10 cellular contexts compared by ENCODE assay signal in the genomic region with DNA sequence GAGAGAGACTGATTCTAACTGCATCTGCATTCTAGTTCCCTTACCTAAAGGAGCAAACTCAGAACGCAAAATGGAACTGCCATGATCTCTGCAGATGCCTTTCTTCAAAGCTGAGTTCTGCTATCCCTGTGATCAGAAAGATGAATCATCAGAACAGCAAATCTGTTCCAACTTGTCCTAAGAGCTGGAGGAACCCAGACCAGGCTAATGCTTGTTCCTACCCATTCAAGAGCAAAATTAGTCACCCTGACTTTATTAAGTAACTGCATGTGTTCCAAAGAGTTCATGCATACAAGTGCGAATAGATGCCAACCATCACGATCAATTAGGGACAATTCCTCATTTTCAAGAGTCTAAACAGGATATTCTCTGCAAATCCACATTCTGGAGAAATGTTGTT. TPM values are rescaled to one million over a fixed set of nuclear protein-coding genes. Genes with fewer than 3 reads are reported as not detected.
DNase-seq lines count a peak whose midpoint lies in the region; ATAC-seq, FAIRE-seq and TF ChIP-seq lines count a peak whose summit lies in the region.
"Had no signal": no experiment of that assay in that cellular context is flagged by ENCODE, and none has a peak within 500 bp of the region (broad histone marks: within the 10 kb centered on the region; RNA-seq: fewer than 3 reads in every experiment).

No MANE protein-coding gene starts in this region.

- H3K4me1 ChIP-seq in liver (ENCODE audit: control insufficient read depth in 4 of 4, insufficient read depth in 4 of 4, low read length in 3 of 4) (peaks cover 8 to 42% (median 18%) of the 10 kb centered on the region in 4 donors), HepG2 (ENCODE audit: insufficient read depth, low read length) (peaks cover 35% of the 10 kb centered on the region), uterus (peaks cover 0 to 4% of the 10 kb centered on the region in 2 donors)

- H3K27ac Mint-ChIP-seq in memory B cell, result peak overlapping the region; percentile 72

- peaks cover 36% of the 10 kb centered on the region for H3K4me1 Mint-ChIP-seq in memory B cell

- CTCF ChIA-PET in HepG2 (lab: Yijun Ruan, JAX; ENCODE audit: low intra/inter-chr PET ratio, low total read pairs), result no interaction called here

- FAIRE-seq in HepG2 (lab: Jason Lieb, UNC), result no peak
- FAIRE-seq in bronchial epithelial cell (lab: Jason Lieb, UNC), result peak; percentile 93
- FAIRE-seq: colon had no signal

- no peaks in the 10 kb centered on the region for H3K9me3 Mint-ChIP-seq in memory B cell

- H3K27me3 ChIP-seq in liver (ENCODE audit: control insufficient read depth in 4 of 4, insufficient read depth in 4 of 4, low read length in 3 of 4) (no peaks in the 10 kb centered on the region), HepG2 (ENCODE audit: control insufficient read depth in 1 of 2, insufficient read depth in 2 of 2, low read length in 2 of 2) (no peaks in the 10 kb centered on the region), bronchial epithelial cell (ENCODE audit: control insufficient read depth, insufficient read depth, low read length) (no peaks in the 10 kb centered on the region), uterus (no peaks in the 10 kb centered on the region)

- H3K36me3 Mint-ChIP-seq in memory B cell, result peaks cover 11% of the 10 kb centered on the region

- H3K4me3 ChIP-seq in liver (ENCODE audit: low read depth in 1 of 3, low read length in 3 of 3) (no peak overlapping the region), HepG2 (replicated peaks in 1 of 3; ENCODE audit: insufficient read depth in 1 of 3, low read depth in 2 of 3, low read length in 3 of 3) (no peak overlapping the region), bronchial epithelial cell (ENCODE audit: low read depth, low read length) (no peak overlapping the region), uterus (no peak overlapping the region)
- H3K4me3 ChIP-seq: mucosa of descending colon had no signal

- H3K9ac ChIP-seq in liver (ENCODE audit: low read depth in 1 of 2, low read length in 2 of 2), result no peak overlapping the region
- no peak overlapping the region for H3K9ac ChIP-seq in HepG2 (ENCODE audit: insufficient read depth, low read depth, low read length)

- no peak for TF ChIP-seq CTCF in liver (IDR thresholded peaks at IDR 0.05; ENCODE audit: low read depth, low read length, missing input control)
- no peak for TF ChIP-seq CTCF in HepG2 (CRISPR knock-in tag; IDR thresholded peaks at IDR 0.05)
- TF ChIP-seq CTCF in bronchial epithelial cell (IDR thresholded peaks at IDR 0.05; ENCODE audit: insufficient read depth, low read length, severe bottlenecking), result no peak
- no peak for TF ChIP-seq CTCF in uterus (IDR thresholded peaks at IDR 0.05)

- no peak for TF ChIP-seq EP300 in HepG2 (IDR thresholded peaks at IDR 0.05; ENCODE audit: low read depth in 2 of 2, low read length in 2 of 2)
- TF ChIP-seq EP300 in HepG2 (CRISPR knock-in tag; IDR thresholded peaks at IDR 0.05; ENCODE audit: borderline replicate concordance), result no peak

- peaks cover 11% of the 10 kb centered on the region for H4K20me1 ChIP-seq in HepG2 (ENCODE audit: insufficient read depth, low read length)

- H3K27ac ChIP-seq in liver (ENCODE audit: low read depth in 1 of 2, low read length in 2 of 2) (peak overlapping the region; percentile 44 to 61), HepG2 (ENCODE audit: extremely low read length, insufficient read depth, low read length) (no peak overlapping the region), uterus (peak overlapping the region; percentile 69 to 83)

- no peak overlapping the region for H3K4me2 ChIP-seq in HepG2 (ENCODE audit: low read depth, low read length)

- 80% methylated on average over 3 of the region's 3 CpGs for WGBS in liver
- WGBS in HepG2 (ENCODE audit: low lambda C conversion rate), result 94% methylated on average over 3 of the region's 3 CpGs

- no peak for ATAC-seq in HepG2
- ATAC-seq in memory B cell (ENCODE audit: low read depth), result no peak
- ATAC-seq in GM19324 (IDR thresholded peaks at IDR 0.05; ENCODE audit: low FRiP score, unreplicated experiment), result no peak
- no peak for ATAC-seq in GM18867 (IDR thresholded peaks at IDR 0.05; ENCODE audit: unreplicated experiment)
- ATAC-seq: mucosa of descending colon had no signal

- H3K36me3 ChIP-seq in liver (ENCODE audit: control insufficient read depth in 4 of 4, insufficient read depth in 3 of 4, low read depth in 1 of 4, low read length in 3 of 4) (peaks cover 0 to 3% (median 0%) of the 10 kb centered on the region in 4 donors), HepG2 (replicated peaks in 1 of 2; ENCODE audit: control insufficient read depth in 1 of 2, insufficient read depth in 2 of 2, low read length in 2 of 2) (no peaks in the 10 kb centered on the region), bronchial epithelial cell (ENCODE audit: control insufficient read depth, insufficient read depth, low read length) (no peaks in the 10 kb centered on the region), uterus (no peaks in the 10 kb centered on the region)

- BruUV-seq in HepG2 (replicated peaks; lab: Mats Ljungman, UMichigan), result no TSS peak

- no peak overlapping the region for H2AFZ ChIP-seq in HepG2 (ENCODE audit: low read length)

- H3K27me3 Mint-ChIP-seq in memory B cell, result no peaks in the 10 kb centered on the region

- no peaks in the 10 kb centered on the region for H3K79me2 ChIP-seq in HepG2 (ENCODE audit: insufficient read depth, low read length)

- TF ChIP-seq POLR2A in HepG2 (IDR thresholded peaks at IDR 0.05; ENCODE audit: insufficient read depth in 1 of 2, low read depth in 2 of 2, low read length in 2 of 2), result no peak
- no peak for TF ChIP-seq POLR2A in uterus (IDR thresholded peaks at IDR 0.05)

- POLR2A ChIA-PET in HepG2 (lab: Yijun Ruan, JAX), result no interaction called here

- TF ChIP-seq RAD21 in liver (IDR thresholded peaks at IDR 0.05), result no peak
- TF ChIP-seq RAD21 in HepG2 (CRISPR knock-in tag; IDR thresholded peaks at IDR 0.05), result no peak

- no peak overlapping the region for H3K4me3 Mint-ChIP-seq in memory B cell

- intact Hi-C loops in HepG2 (cut with micrococcal nuclease; ENCODE audit: unreplicated experiment), result loop anchor here (2.0 kb wide), 1 partner anchor 29 kb away; no protein-coding TSS in a partner anchor
- intact Hi-C loops in uterus (cut with DNase I; ENCODE audit: low total_unique reads), result no loop called here

- in situ Hi-C loops in HepG2 (cut with HindIII; ENCODE audit: extremely low pct_ligation_motif_present, low pct_unique_long_range_greater_than_20kb), result no loop called here

- DNase-seq in HepG2 (ENCODE audit: low spot score) (no peak), bronchial epithelial cell (ENCODE audit: low read depth) (peak; percentile 99), memory B cell (ENCODE audit: low spot score in 2 of 2) (no peak), uterus (no peak), NCI-H146 treated with DMSO at 0.1 percent for 48 hours (lab: John Stamatoyannopoulos, UW; ENCODE audit: unreplicated experiment) (no peak)
- DNase-seq: mucosa of descending colon had no signal

- no peaks in the 10 kb centered on the region for H3K9me3 ChIP-seq in liver (ENCODE audit: control insufficient read depth in 4 of 4, low read length in 3 of 4)
- H3K9me3 ChIP-seq in HepG2 (ENCODE audit: low read length), result no peaks in the 10 kb centered on the region
- H3K9me3 ChIP-seq in uterus, result no peaks in the 10 kb centered on the region
- H3K9me3 ChIP-seq: mucosa of descending colon had no signal

TF ChIP-seq in liver, 16 proteins besides CTCF, POLR2A, EP300 and RAD21 (continues in another document):
- TF ChIP-seq GABPA (IDR thresholded peaks at IDR 0.05 in 1 of 2, conservative IDR thresholded peaks at IDR 0.05 in 1 of 2), result no peak
- TF ChIP-seq JUND (IDR thresholded peaks at IDR 0.05), result no peak
- TF ChIP-seq SP1 (IDR thresholded peaks at IDR 0.05), result no peak

TF ChIP-seq in HepG2, 621 proteins besides CTCF, POLR2A, EP300 and RAD21 (continues in another document):
- TF ChIP-seq SKI (IDR thresholded peaks at IDR 0.05; ENCODE audit: partially characterized antibody), result no peak
- TF ChIP-seq JDP2 (CRISPR knock-in tag; IDR thresholded peaks at IDR 0.05; ENCODE audit: borderline replicate concordance), result no peak
- no peak for TF ChIP-seq ATAD3A (CRISPR knock-in tag; IDR thresholded peaks at IDR 0.05)
- no peak for TF ChIP-seq KDM6A (CRISPR knock-in tag; IDR thresholded peaks at IDR 0.05; ENCODE audit: low read depth)

RNA-seq across cellular contexts. Expression of gene MBP, which starts 46.5 kb away (rescaled TPM):
- total RNA-seq in liver, result 10 to 100 TPM; 21.3 to 23.3 TPM
- polyA plus RNA-seq in liver, result 10 to 100 TPM in 1 of 2 donors, 1 to 10 TPM in 1; 9.7 to 14.1 TPM
- 5.0 TPM in 2 replicates for total RNA-seq in HepG2 (2016; rRNA removed; fragmentation: Illumina TruSeq; extraction: Trizol)
- 1.4 and 1.7 TPM in 2 replicates for total RNA-seq in HepG2 (2016; cell fraction: cytosol; rRNA removed; fragmentation: Illumina TruSeq; extraction: Trizol; ENCODE audit: low read depth)
- 4.7 TPM in 2 replicates for total RNA-seq in HepG2 (2016; cell fraction: insoluble cytoplasmic fraction; rRNA removed; fragmentation: Illumina TruSeq; extraction: Trizol)
- total RNA-seq in HepG2 (2016; cell fraction: membrane; rRNA removed; fragmentation: Illumina TruSeq; extraction: Trizol), result 1.8 and 2.3 TPM in 2 replicates
- total RNA-seq in HepG2 (2016; cell fraction: nucleus; rRNA removed; fragmentation: Illumina TruSeq; extraction: Trizol), result 5.1 and 6.2 TPM in 2 replicates
- polyA plus RNA-seq in HepG2 (2011; rRNA removed), result 8.5 and 10.9 TPM in 2 replicates
- polyA plus RNA-seq in HepG2 (2011; cell fraction: cytosol; rRNA removed), result 5.1 and 8.0 TPM in 2 replicates
- 14.4 and 16.4 TPM in 2 replicates for polyA plus RNA-seq in HepG2 (2011; cell fraction: nucleus; rRNA removed)
- polyA plus RNA-seq in HepG2 (2012), result 10.8 and 11.5 TPM in 2 replicates
- polyA plus RNA-seq in HepG2 (2016; cell fraction: cytosol; fragmentation: Illumina TruSeq; extraction: Trizol; ENCODE audit: low read depth), result 0.49 and 0.51 TPM in 2 replicates
- polyA plus RNA-seq in HepG2 (2016; cell fraction: insoluble cytoplasmic fraction; fragmentation: Illumina TruSeq; extraction: Trizol; ENCODE audit: low read depth), result 4.2 and 4.7 TPM in 2 replicates
- 1.0 and 1.1 TPM in 2 replicates for polyA plus RNA-seq in HepG2 (2016; cell fraction: membrane; fragmentation: Illumina TruSeq; extraction: Trizol; ENCODE audit: low read depth)
- 4.4 and 5.6 TPM in 2 replicates for polyA plus RNA-seq in HepG2 (2016; cell fraction: nucleus; fragmentation: Illumina TruSeq; extraction: Trizol; ENCODE audit: insufficient read depth, low read depth)
- polyA minus RNA-seq in HepG2 (2011; rRNA and poly(A)+ RNA removed; ENCODE audit: low replicate concordance), result 10.6 and 20.4 TPM in 2 replicates
- polyA minus RNA-seq in HepG2 (2011; cell fraction: cytosol; rRNA and poly(A)+ RNA removed), result 7.3 and 8.8 TPM in 2 replicates
- 19.0 and 19.6 TPM in 2 replicates for polyA minus RNA-seq in HepG2 (2011; cell fraction: nucleus; rRNA and poly(A)+ RNA removed)
- 21.3 and 26.6 TPM in 2 replicates for total RNA-seq in bronchial epithelial cell
- 10 to 100 TPM; 12.1 to 52.2 (median 19.8) TPM for total RNA-seq in uterus
